In the genomic region with DNA sequence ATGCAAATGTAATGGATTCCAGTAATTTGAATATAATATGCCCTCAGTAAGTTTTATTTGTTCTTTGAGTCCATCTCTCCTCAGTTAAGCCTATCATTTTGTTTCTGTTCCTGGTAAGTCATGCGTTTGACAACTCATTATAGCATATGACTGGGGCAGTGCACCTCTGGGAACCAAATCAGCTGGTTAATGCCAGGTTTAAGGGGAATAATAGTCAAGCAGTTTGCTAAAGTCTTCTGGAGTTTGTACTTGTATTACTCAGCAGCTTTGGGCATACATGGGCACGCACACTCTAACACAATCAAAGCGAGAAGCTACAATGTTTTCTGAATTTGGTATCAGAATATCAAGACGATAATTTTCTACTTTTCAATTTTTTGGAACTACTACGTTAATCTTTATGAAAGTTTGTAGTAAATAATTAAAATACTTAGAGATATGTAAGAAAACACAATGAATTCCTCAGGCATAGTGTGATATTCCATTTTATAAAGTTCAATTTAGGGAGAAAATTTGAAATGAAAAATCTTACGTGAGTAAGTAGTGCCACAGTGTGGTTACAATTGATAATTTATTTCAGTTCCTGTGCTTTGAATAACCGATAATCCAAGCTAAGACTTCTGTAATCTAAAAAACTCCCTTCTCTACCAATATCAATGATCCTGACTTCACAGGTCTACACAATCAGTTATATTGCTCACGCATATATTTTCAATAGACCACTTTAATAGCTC, we compare ENCODE assay signal across 12 cellular contexts. TPM values are rescaled to one million over a fixed set of nuclear protein-coding genes. Genes with fewer than 3 reads are reported as not detected.
DNase-seq lines count a peak whose midpoint lies in the region; ATAC-seq and TF ChIP-seq lines count a peak whose summit lies in the region.
"Had no signal": no experiment of that assay in that cellular context is flagged by ENCODE, and none has a peak within 500 bp of the region (broad histone marks: within the 10 kb centered on the region; RNA-seq: fewer than 3 reads in every experiment).

No MANE protein-coding gene starts in this region.

- H3K79me2 ChIP-seq in OCI-LY3 (ENCODE audit: low read length) (no peaks in the 10 kb centered on the region), fibroblast of lung (ENCODE audit: control insufficient read depth, insufficient read depth, low read length) (no peaks in the 10 kb centered on the region)

- no peak overlapping the region for H2AFZ ChIP-seq in OCI-LY3 (ENCODE audit: low read depth, low read length)
- peak overlapping the region; percentile 33 for H2AFZ ChIP-seq in fibroblast of lung (ENCODE audit: low read length)

- peaks cover 5% of the 10 kb centered on the region; the same call in 1 of the 2 replicates for H3K4me1 ChIP-seq in OCI-LY3 (ENCODE audit: low read length)
- no peaks in the 10 kb centered on the region for H3K4me1 ChIP-seq in fibroblast of lung (ENCODE audit: control insufficient read depth, extremely low read depth, insufficient read depth, low read length)
- H3K4me1 ChIP-seq: uterus had no signal

- H3K27ac ChIP-seq in OCI-LY3 (ENCODE audit: low read length) (no peak overlapping the region), fibroblast of lung (ENCODE audit: insufficient read depth, low read length) (no peak overlapping the region)
- H3K27ac ChIP-seq: uterus had no signal

- DNase-seq in NCI-H748 (lab: John Stamatoyannopoulos, UW; ENCODE audit: unreplicated experiment) (peak; percentile 15), NCI-H748 treated with DMSO at 0.1 percent for 48 hours (lab: John Stamatoyannopoulos, UW) (no peak), fibroblast of lung (ENCODE audit: low read depth in 2 of 2) (peak; percentile 13 to 67), sciatic nerve (ENCODE audit: low spot score) (no peak), activated gamma-delta T cell treated with Interleukin-2 at 50 U/mL for 16 hours (no peak), AG08396 (ENCODE audit: low spot score) (no peak)
- no peak for DNase-seq in stimulated activated CD4-positive, alpha-beta T cell treated with anti-CD3 and anti-CD28 coated beads, Interleukin-4, amount 100 ng/mL, for 1 hour
- DNase-seq: effector memory CD8-positive, alpha-beta T cell; NCI-H526 treated with DMSO at 0.1 percent for 48 hours; uterus had no signal

- no peaks in the 10 kb centered on the region for H4K20me1 ChIP-seq in OCI-LY3 (ENCODE audit: insufficient read depth, low read length)
- no peaks in the 10 kb centered on the region for H4K20me1 ChIP-seq in fibroblast of lung (ENCODE audit: control insufficient read depth, extremely low read depth, insufficient read depth, low read length)

- no peaks in the 10 kb centered on the region for H3K36me3 ChIP-seq in OCI-LY3 (replicated peaks; ENCODE audit: low read depth, low read length)
- H3K36me3 ChIP-seq in fibroblast of lung (ENCODE audit: control insufficient read depth, insufficient read depth, low read length) = no peaks in the 10 kb centered on the region
- H3K36me3 ChIP-seq: uterus had no signal

- 0 out of 2 replicates have a peak, but pooled peaks cover 1% of the 10 kb centered on the region for H3K27me3 ChIP-seq in OCI-LY3 (ENCODE audit: low read depth, low read length)
- H3K27me3 ChIP-seq in fibroblast of lung (ENCODE audit: control insufficient read depth, insufficient read depth, low read length) = no peaks in the 10 kb centered on the region
- H3K27me3 ChIP-seq: uterus had no signal

- H3K4me3 ChIP-seq in OCI-LY3 (ENCODE audit: low read length) (no peak overlapping the region), fibroblast of lung (replicated peaks in 1 of 4; ENCODE audit: control extremely low read depth in 1 of 4, insufficient read depth in 1 of 4, low read depth in 3 of 4, low read length in 4 of 4) (peak overlapping the region in 1 of 4 experiments; percentile 26)
- H3K4me3 ChIP-seq: uterus had no signal

- intact Hi-C loops in sciatic nerve (cut with DNase I) = loop anchor here (10.0 kb wide), 1 partner anchor 868 kb away; no protein-coding TSS in a partner anchor

- TF ChIP-seq CTCF in OCI-LY3 (IDR thresholded peaks at IDR 0.05; ENCODE audit: low read depth, low read length) (peak; percentile 38), fibroblast of lung (conservative IDR thresholded peaks at IDR 0.05 in 1 of 2, IDR thresholded peaks at IDR 0.05 in 1 of 2; ENCODE audit: low read depth in 1 of 2, low read length in 2 of 2) (peak in 1 of 2 donors; percentile 7)

- H3K9ac ChIP-seq in OCI-LY3 (ENCODE audit: low read length) = no peak overlapping the region
- H3K9ac ChIP-seq in fibroblast of lung (ENCODE audit: insufficient read depth, low read length) = no peak overlapping the region

- H3K9me3 ChIP-seq in OCI-LY3 (ENCODE audit: insufficient read depth, low read length) (no peaks in the 10 kb centered on the region), fibroblast of lung (ENCODE audit: control insufficient read depth, insufficient read depth, low read depth, low read length) (no peaks in the 10 kb centered on the region)
- H3K9me3 ChIP-seq: uterus had no signal

- ATAC-seq in sciatic nerve = peak; percentile 52
- ATAC-seq: activated T-helper 17 cell treated with anti-CD3 and anti-CD28 coated beads, Interleukin-2, amount 50 U/mL, for 72 hours; effector memory CD8-positive, alpha-beta T cell had no signal

- H3K4me2 ChIP-seq in OCI-LY3 (ENCODE audit: low read length) = no peak overlapping the region
- H3K4me2 ChIP-seq in fibroblast of lung (ENCODE audit: extremely low read depth, insufficient read depth, low read length) = peak overlapping the region; percentile 61

RNA-seq across cellular contexts. Expression of a gene that starts 43.8 kb away (rescaled TPM):
- total RNA-seq in fibroblast of lung (59.1 and 76.0 TPM in 2 replicates), sciatic nerve (59.4 TPM)
- polyA plus RNA-seq in fibroblast of lung = 55.1 and 65.5 TPM in 2 replicates
- 35.2 and 41.9 TPM in 2 replicates for polyA plus RNA-seq in fibroblast of lung (2012)
- polyA minus RNA-seq in fibroblast of lung (ENCODE audit: low replicate concordance) = 57.8 and 126 TPM in 2 replicates

Comparison
In these comparisons a context has a peak if more than half of its experiments do, and no peak if none do; other contexts are left out.
1. DNase-seq: peak in NCI-H748 (single experiment) and fibroblast of lung (2 of 2); none in NCI-H748 treated with DMSO at 0.1 percent for 48 hours (single experiment), sciatic nerve (single experiment), activated gamma-delta T cell treated with Interleukin-2 at 50 U/mL for 16 hours (single experiment), stimulated activated CD4-positive, alpha-beta T cell treated with anti-CD3 and anti-CD28 coated beads, Interleukin-4, amount 100 ng/mL, for 1 hour (single experiment) and AG08396 (single experiment).